ENCODE assay signal across 15 cellular contexts in genomic region chr13:41345921-41346589, GRCh38. TPM values are rescaled to one million over a fixed set of nuclear protein-coding genes. Genes with fewer than 3 reads are reported as not detected.
DNase-seq lines count a peak whose midpoint lies in the region; ATAC-seq and TF ChIP-seq lines count a peak whose summit lies in the region.
"Had no signal": no experiment of that assay in that cellular context is flagged by ENCODE, and none has a peak within 500 bp of the region (broad histone marks: within the 10 kb centered on the region; RNA-seq: fewer than 3 reads in every experiment).

No MANE protein-coding gene starts in this region.

- H3K79me2 ChIP-seq in H9 (ENCODE audit: insufficient read depth, low read length) (no peaks in the 10 kb centered on the region; the same call in 1 of the 2 replicates), neural progenitor cell (ENCODE audit: low read depth) (peaks cover 87% of the 10 kb centered on the region)

- no peak for DNase-seq in H9
- no peak for DNase-seq in activated naive CD8-positive, alpha-beta T cell treated with anti-CD3 and anti-CD28 coated beads for 36 hours
- no peak for DNase-seq in left cardiac atrium
- no peak for DNase-seq in neural progenitor cell (ENCODE audit: low spot score)
- DNase-seq in activated CD8-positive, alpha-beta memory T cell treated with anti-CD3 and anti-CD28 coated beads for 24 hours: no peak
- DNase-seq in NCI-H2196 (lab: John Stamatoyannopoulos, UW; ENCODE audit: unreplicated experiment): no peak
- DNase-seq: activated CD4-positive, CD25-positive, alpha-beta regulatory T cell treated with anti-CD3 and anti-CD28 coated beads, Interleukin-2, amount 50 U/mL, for 72 hours; aorta; DMS79 treated with DMSO at 0.1 percent for 48 hours; esophagus squamous epithelium; NCI-H748 treated with DMSO at 0.1 percent for 48 hours had no signal

- H3K4ac ChIP-seq in H9 (ENCODE audit: low read depth, low read length): no peak overlapping the region

- intact Hi-C loops in left cardiac atrium (cut with DNase I): no loop called here

- H3K27me3 Mint-ChIP-seq in H9 (ENCODE audit: low read depth) (no peaks in the 10 kb centered on the region), neural progenitor cell (ENCODE audit: insufficient read depth, low read depth) (peaks cover 3% of the 10 kb centered on the region)
- no peaks in the 10 kb centered on the region for H3K27me3 Mint-ChIP-seq in activated naive CD8-positive, alpha-beta T cell treated with anti-CD3 and anti-CD28 coated beads for 36 hours
- H3K27me3 Mint-ChIP-seq: dendritic cell treated with granulocyte-macrophage colony-stimulating factor and Interleukin-4, amounts not matched to agents 40 ng/mL and 50 ng/mL, for 4 days had no signal

- H2BK12ac ChIP-seq in H9 (ENCODE audit: insufficient read length, low read depth, low read length): no peak overlapping the region

- no peak overlapping the region for H2BK15ac ChIP-seq in H9 (ENCODE audit: low read depth, low read length)

- no peak overlapping the region for H3K18ac ChIP-seq in H9 (ENCODE audit: insufficient read length, low read depth, low read length)

- H2AFZ ChIP-seq in H9 (ENCODE audit: low read length) (no peak overlapping the region), neural progenitor cell (replicated peaks) (no peak overlapping the region)

- H3K4me1 ChIP-seq in H9 (ENCODE audit: insufficient read depth, low read length) (no peaks in the 10 kb centered on the region), neural progenitor cell (no peaks in the 10 kb centered on the region)

- peaks cover 40 to 69% (median 52%) of the 10 kb centered on the region in 3 experiments for H3K36me3 Mint-ChIP-seq in H9 (ENCODE audit: insufficient read depth in 1 of 3, low read depth in 3 of 3)
- peaks cover 74% of the 10 kb centered on the region for H3K36me3 Mint-ChIP-seq in activated naive CD8-positive, alpha-beta T cell treated with anti-CD3 and anti-CD28 coated beads for 36 hours
- peaks cover 59% of the 10 kb centered on the region for H3K36me3 Mint-ChIP-seq in neural progenitor cell

- H3K4me3 Mint-ChIP-seq in H9 (no peak overlapping the region), neural progenitor cell (peak overlapping the region; percentile 41)
- no peak overlapping the region for H3K4me3 Mint-ChIP-seq in activated naive CD8-positive, alpha-beta T cell treated with anti-CD3 and anti-CD28 coated beads for 36 hours
- H3K4me3 Mint-ChIP-seq: dendritic cell treated with granulocyte-macrophage colony-stimulating factor and Interleukin-4, amounts not matched to agents 40 ng/mL and 50 ng/mL, for 4 days had no signal

- H3K79me1 ChIP-seq in H9 (ENCODE audit: insufficient read depth, low read depth, low read length, poor library complexity, severe bottlenecking): peaks cover 3% of the 10 kb centered on the region

- H3K9ac ChIP-seq in H9 (ENCODE audit: extremely low read depth, insufficient read length, low read length) (no peak overlapping the region), neural progenitor cell (no peak overlapping the region)

- H3K14ac ChIP-seq in H9 (ENCODE audit: insufficient read depth, low read length): no peak overlapping the region

- H4K91ac ChIP-seq in H9 (ENCODE audit: insufficient read length, low read depth, low read length): no peak overlapping the region

- no peaks in the 10 kb centered on the region for H3K23me2 ChIP-seq in H9 (ENCODE audit: insufficient read length, low read depth, low read length, poor library complexity, severe bottlenecking)

- H3K9me3 Mint-ChIP-seq in H9 (no peaks in the 10 kb centered on the region), neural progenitor cell (peaks cover 5% of the 10 kb centered on the region)
- peaks cover 6% of the 10 kb centered on the region for H3K9me3 Mint-ChIP-seq in activated naive CD8-positive, alpha-beta T cell treated with anti-CD3 and anti-CD28 coated beads for 36 hours
- H3K9me3 Mint-ChIP-seq: dendritic cell treated with granulocyte-macrophage colony-stimulating factor and Interleukin-4, amounts not matched to agents 40 ng/mL and 50 ng/mL, for 4 days had no signal

- peaks cover 7 to 19% of the 10 kb centered on the region in 2 experiments for H3K4me1 Mint-ChIP-seq in H9
- peaks cover 40% of the 10 kb centered on the region for H3K4me1 Mint-ChIP-seq in activated naive CD8-positive, alpha-beta T cell treated with anti-CD3 and anti-CD28 coated beads for 36 hours
- H3K4me1 Mint-ChIP-seq in neural progenitor cell: no peaks in the 10 kb centered on the region

- no peak overlapping the region for H4K8ac ChIP-seq in H9 (replicated peaks; ENCODE audit: insufficient read length, low read depth, low read length)

- H2BK120ac ChIP-seq in H9 (ENCODE audit: low read depth, low read length, poor library complexity, severe bottlenecking): no peak overlapping the region

- H2AK5ac ChIP-seq in H9 (ENCODE audit: insufficient read length, low read length): no peak overlapping the region

- H3K27ac ChIP-seq in H9 (ENCODE audit: insufficient read length, low read depth, low read length) (no peak overlapping the region), neural progenitor cell (no peak overlapping the region)
- H3K27ac ChIP-seq: esophagus squamous epithelium had no signal

- H3K4me3 ChIP-seq in neural progenitor cell: no peak overlapping the region
- H3K4me3 ChIP-seq: esophagus squamous epithelium, lung, skin epidermis had no signal

- peaks cover 16% of the 10 kb centered on the region for H3K36me3 ChIP-seq in neural progenitor cell

- no peaks in the 10 kb centered on the region for H3F3A ChIP-seq in neural progenitor cell (ENCODE audit: low read depth)

- no peaks in the 10 kb centered on the region for H3K27me3 ChIP-seq in H9 (ENCODE audit: insufficient read depth, low read length)
- H3K27me3 ChIP-seq in neural progenitor cell: no peaks in the 10 kb centered on the region
- H3K27me3 ChIP-seq: esophagus squamous epithelium had no signal

- no peaks in the 10 kb centered on the region for H3K9me3 ChIP-seq in H9 (ENCODE audit: control insufficient read depth, low read depth, low read length)
- no peaks in the 10 kb centered on the region for H3K9me3 ChIP-seq in neural progenitor cell (ENCODE audit: low read depth)
- H3K9me3 ChIP-seq: esophagus squamous epithelium had no signal

- H2BK20ac ChIP-seq in H9 (ENCODE audit: low read depth, low read length, poor library complexity, severe bottlenecking): no peak overlapping the region

- H3K56ac ChIP-seq in H9 (ENCODE audit: insufficient read length, low read depth, low read length): no peak overlapping the region

- peak; percentile 23 to 45 for ATAC-seq in left cardiac atrium
- ATAC-seq in HG03439 (IDR thresholded peaks at IDR 0.05; ENCODE audit: unreplicated experiment): no peak

- H4K20me1 ChIP-seq in H9 (ENCODE audit: control insufficient read depth, insufficient read depth, insufficient read length) (no peaks in the 10 kb centered on the region), neural progenitor cell (ENCODE audit: low read depth) (peaks cover 10% of the 10 kb centered on the region)

- TF ChIP-seq CTCF in H9 (conservative IDR thresholded peaks at IDR 0.05): no peak
- no peak for TF ChIP-seq CTCF in neural progenitor cell (IDR thresholded peaks at IDR 0.05)

- H3K23ac ChIP-seq in H9 (ENCODE audit: insufficient read length, low read depth, low read length): no peak overlapping the region

- no peak overlapping the region for H4K5ac ChIP-seq in H9 (ENCODE audit: insufficient read length, low read depth, low read length)

- no peak overlapping the region for H3K4me2 ChIP-seq in H9 (ENCODE audit: insufficient read depth, insufficient read length, low read length)
- no peak overlapping the region for H3K4me2 ChIP-seq in neural progenitor cell

- WGBS in H9 (ENCODE audit: extremely low coverage, insufficient read length, low lambda C conversion rate): no CpG with 5 or more reads among the region's 9 CpGs

- no peak overlapping the region for H2BK5ac ChIP-seq in H9 (ENCODE audit: insufficient read length, low read length)

- H3T11ph ChIP-seq in H9 (ENCODE audit: low read length): no peak overlapping the region

- H3K27ac Mint-ChIP-seq in H9 (peak overlapping the region; percentile 2 to 58 (median 34); a peak in 5 of 7 replicates), neural progenitor cell (peak overlapping the region; percentile 15)
- H3K27ac Mint-ChIP-seq in activated naive CD8-positive, alpha-beta T cell treated with anti-CD3 and anti-CD28 coated beads for 36 hours: peak overlapping the region; percentile 47
- H3K27ac Mint-ChIP-seq: dendritic cell treated with granulocyte-macrophage colony-stimulating factor and Interleukin-4, amounts not matched to agents 40 ng/mL and 50 ng/mL, for 4 days had no signal

RNA-seq across cellular contexts. Expression of gene NAA16, which starts 35.0 kb away (rescaled TPM):
- total RNA-seq in H9 (2021) (37.7 and 40.0 TPM in 2 replicates), left cardiac atrium (10 to 100 TPM in 1 of 2 donors, 1 to 10 TPM in 1; 9.2 to 11.1 TPM), neural progenitor cell (ENCODE audit: low replicate concordance) (40.7 and 45.3 TPM in 2 replicates)
- total RNA-seq in activated naive CD8-positive, alpha-beta T cell treated with anti-CD3 and anti-CD28 coated beads for 36 hours: 10 to 100 TPM; 29.1 to 33.5 TPM
